ENCODE assay signal across 21 cellular contexts in the genomic region with DNA sequence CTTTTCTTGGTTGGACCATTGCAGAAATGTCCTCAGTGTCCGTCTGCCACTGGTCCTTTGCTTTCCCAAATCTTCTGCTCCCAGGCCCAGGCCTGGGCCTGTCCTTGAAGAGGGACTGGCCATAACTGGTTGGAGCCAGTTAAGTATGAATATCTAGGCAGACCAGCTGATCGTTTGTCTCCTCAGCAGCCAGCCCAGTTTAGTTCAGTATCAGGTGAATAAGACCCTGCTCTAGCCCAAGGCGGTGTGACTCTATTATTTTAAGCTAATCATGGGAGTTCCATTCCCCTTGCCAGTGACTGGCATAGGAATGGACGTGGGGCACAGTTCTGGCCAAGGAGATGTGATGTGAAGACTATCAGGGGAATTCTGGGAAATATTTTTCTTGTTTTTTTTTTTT.
DNase-seq lines count a peak whose midpoint lies in the region; ATAC-seq, FAIRE-seq and TF ChIP-seq lines count a peak whose summit lies in the region.
"Had no signal": no experiment of that assay in that cellular context is flagged by ENCODE, and none has a peak within 500 bp of the region (broad histone marks: within the 10 kb centered on the region; RNA-seq: fewer than 3 reads in every experiment).

No MANE protein-coding gene starts in this region.

- peaks cover 7% of the 10 kb centered on the region for H3K4me1 Mint-ChIP-seq in type B pancreatic cell (ENCODE audit: unreplicated experiment)

- no peak overlapping the region for H3K27ac Mint-ChIP-seq in type B pancreatic cell
- H3K27ac Mint-ChIP-seq: B cell; CD4-positive, alpha-beta T cell; CD8-positive, alpha-beta T cell had no signal

- intact Hi-C loops in esophagus muscularis mucosa (cut with DNase I) (no loop called here), A673 (cut with micrococcal nuclease; ENCODE audit: unreplicated experiment) (no loop called here)

- no TSS peak for BruUV-seq in A673 (replicated peaks; lab: Mats Ljungman, UMichigan)

- no peaks in the 10 kb centered on the region for H3K36me3 Mint-ChIP-seq in type B pancreatic cell
- H3K36me3 Mint-ChIP-seq: CD8-positive, alpha-beta T cell had no signal

- no peak for FAIRE-seq in GM19239 (lab: Jason Lieb, UNC)
- FAIRE-seq: A204.1, D721Med, G401.6, GM12891, GM18507 had no signal

- H3K4me1 ChIP-seq in esophagus muscularis mucosa = peaks cover 0 to 5% (median 2%) of the 10 kb centered on the region in 4 donors
- H3K4me1 ChIP-seq in A673 (ENCODE audit: insufficient read depth, low read length, poor library complexity, severe bottlenecking) = no peaks in the 10 kb centered on the region

- no peak overlapping the region for H3K4me3 ChIP-seq in esophagus muscularis mucosa
- H3K4me3 ChIP-seq in A673 (ENCODE audit: low read depth, low read length, poor library complexity, severe bottlenecking) = no peak overlapping the region
- H3K4me3 ChIP-seq: BLaER1 treated with 17β-estradiol and CSF1 and Interleukin-3, amounts not matched to agents 10 nM and 100 nM had no signal

- peaks cover 0 to 8% (median 0%) of the 10 kb centered on the region in 4 donors for H3K27me3 ChIP-seq in esophagus muscularis mucosa
- H3K27me3 ChIP-seq in A673 (replicated peaks; ENCODE audit: insufficient read depth, low read depth, low read length, poor library complexity) = no peaks in the 10 kb centered on the region
- H3K27me3 ChIP-seq: BLaER1 treated with 17β-estradiol and CSF1 and Interleukin-3, amounts not matched to agents 10 nM and 100 nM had no signal

- TF ChIP-seq POLR2A in esophagus muscularis mucosa (IDR thresholded peaks at IDR 0.05; ENCODE audit: low read depth) = no peak

- H3K27ac ChIP-seq in esophagus muscularis mucosa (replicated peaks in 1 of 4) (no peak overlapping the region), A673 (ENCODE audit: low read depth, low read length, poor library complexity, severe bottlenecking) (no peak overlapping the region)
- H3K27ac ChIP-seq: BLaER1 treated with 17β-estradiol and CSF1 and Interleukin-3, amounts not matched to agents 10 nM and 100 nM; C4-2B had no signal

- WGBS in esophagus muscularis mucosa = 84% methylated on average over 4 of the region's 4 CpGs

- H3K4me3 Mint-ChIP-seq in type B pancreatic cell = no peak overlapping the region
- H3K4me3 Mint-ChIP-seq: B cell; CD4-positive, alpha-beta T cell; CD8-positive, alpha-beta T cell had no signal

- TF ChIP-seq CTCF in esophagus muscularis mucosa (IDR thresholded peaks at IDR 0.05) (no peak), type B pancreatic cell (conservative IDR thresholded peaks at IDR 0.05) (no peak), A673 (conservative IDR thresholded peaks at IDR 0.05; ENCODE audit: low read depth, low read length) (no peak)

- no peak for TF ChIP-seq EP300 in esophagus muscularis mucosa (IDR thresholded peaks at IDR 0.05)

- H3K9me3 ChIP-seq in esophagus muscularis mucosa = no peaks in the 10 kb centered on the region
- no peaks in the 10 kb centered on the region for H3K9me3 ChIP-seq in A673 (ENCODE audit: low read depth, low read length, poor library complexity, severe bottlenecking)
- H3K9me3 ChIP-seq: Caco-2 had no signal

- peaks cover 4% of the 10 kb centered on the region for H3K27me3 Mint-ChIP-seq in type B pancreatic cell

- CTCF ChIA-PET in A673 (lab: Charles Lee) = no interaction called here

- DNase-seq in esophagus muscularis mucosa (ENCODE audit: extremely low spot score) = peak; percentile 42
- DNase-seq in type B pancreatic cell (ENCODE audit: extremely low spot score, unreplicated experiment) = peak; percentile 24
- no peak for DNase-seq in A673 (ENCODE audit: low spot score)
- no peak for DNase-seq in GM19239 (ENCODE audit: insufficient read length, low spot score)
- DNase-seq: 8988T; AML-193; Caco-2; Calu3; CD4-positive, alpha-beta T cell; CD8-positive, alpha-beta T cell; DMS79 treated with DMSO at 0.1 percent for 48 hours; GF-D8 had no signal

- no peak for ATAC-seq in GM19328 (IDR thresholded peaks at IDR 0.05; ENCODE audit: unreplicated experiment)
- ATAC-seq: CD8-positive, alpha-beta T cell had no signal

- H3K36me3 ChIP-seq in esophagus muscularis mucosa = no peaks in the 10 kb centered on the region
- no peaks in the 10 kb centered on the region for H3K36me3 ChIP-seq in A673 (ENCODE audit: insufficient read depth, low read length, poor library complexity, severe bottlenecking)
- H3K36me3 ChIP-seq: BLaER1 treated with 17β-estradiol and CSF1 and Interleukin-3, amounts not matched to agents 10 nM and 100 nM had no signal

- POLR2A ChIA-PET in A673 (lab: Charles Lee; ENCODE audit: low non-redundant PET) = no interaction called here

- H3K9me3 Mint-ChIP-seq in type B pancreatic cell = no peaks in the 10 kb centered on the region
- H3K9me3 Mint-ChIP-seq: CD4-positive, alpha-beta T cell; CD8-positive, alpha-beta T cell had no signal

Comparison
In these comparisons a context has a peak if more than half of its experiments do, and no peak if none do; other contexts are left out.
1. DNase-seq: peak in esophagus muscularis mucosa (single experiment) and type B pancreatic cell (single experiment); none in A673 (single experiment) and GM19239 (single experiment).